25 cellular contexts compared by ENCODE assay signal in the genomic region with DNA sequence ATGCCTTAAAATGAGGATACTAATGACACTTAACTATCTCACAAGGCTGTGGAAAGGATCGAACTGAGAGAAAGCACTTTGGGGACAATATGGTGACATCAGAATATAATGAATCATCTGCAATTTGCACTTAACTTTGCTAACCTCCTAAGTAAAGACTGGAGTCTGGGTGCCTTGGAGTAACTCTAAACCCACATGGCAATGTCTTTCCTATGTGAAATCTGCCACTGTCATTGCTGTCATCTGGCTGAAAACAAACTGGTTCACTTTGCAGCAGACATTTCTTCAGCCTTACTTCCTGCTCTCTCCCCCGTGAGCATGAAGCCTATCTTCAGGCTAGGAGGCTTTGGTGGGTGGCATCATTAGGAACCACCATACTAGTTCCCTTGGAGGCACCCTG.
"Had no signal": no experiment of that assay in that cellular context is flagged by ENCODE, and none has a peak within 500 bp of the region (broad histone marks: within the 10 kb centered on the region; RNA-seq: fewer than 3 reads in every experiment).

No MANE protein-coding gene starts in this region.

- H3K4me3 ChIP-seq: pancreas, prostate gland, right lobe of liver, sigmoid colon, stomach, thoracic aorta, thyroid gland, tibial nerve, upper lobe of left lung, vagina had no signal

- H3K27ac ChIP-seq: neutrophil, pancreas, prostate gland, right lobe of liver, sigmoid colon, stomach, thoracic aorta, thyroid gland, tibial nerve, upper lobe of left lung, vagina had no signal

- ATAC-seq: naive thymus-derived CD8-positive, alpha-beta T cell; natural killer cell treated with Interleukin-12 subunit alpha and Interleukin-12 subunit beta and Interleukin-15 and Interleukin-18, amount 100 ng/mL, for 72 hours; pancreas; right lobe of liver; stimulated activated effector memory CD8-positive, alpha-beta T cell treated with anti-CD3 and anti-CD28 coated beads, Interleukin-12 subunit alpha, Interleukin-12 subunit beta, amount 100 ng/mL, for 72 hours; stimulated activated naive B cell treated with anti-CD40 and anti-IgM and Interleukin-4, amounts not matched to agents 10 μg/mL and 1 μg/mL and 100 μg/mL, for 72 hours had no signal

- H3K36me3 ChIP-seq: pancreas, prostate gland, right lobe of liver, sigmoid colon, stomach, thoracic aorta, thyroid gland, tibial nerve, upper lobe of left lung, vagina had no signal

- FAIRE-seq: pancreas, small intestine, urothelium cell line had no signal

- H3K9me3 ChIP-seq: neutrophil, pancreas, prostate gland, right lobe of liver, sigmoid colon, thoracic aorta, thyroid gland, upper lobe of left lung, vagina had no signal

- H3K4me1 ChIP-seq: pancreas, prostate gland, right lobe of liver, sigmoid colon, stomach, thyroid gland, tibial nerve, upper lobe of left lung, vagina had no signal

- H3K27me3 ChIP-seq: neutrophil, pancreas, right lobe of liver, sigmoid colon, stomach, thyroid gland, tibial nerve, upper lobe of left lung, vagina had no signal

- DNase-seq: naive thymus-derived CD8-positive, alpha-beta T cell; nephron progenitor cell; nucleus accumbens; pancreas; right lobe of liver; sigmoid colon; small intestine; stimulated activated CD4-positive, alpha-beta T cell treated with anti-CD3 and anti-CD28 coated beads, Interleukin-15, amount 100 ng/mL, for 24 hours; stimulated activated CD4-positive, alpha-beta T cell treated with anti-CD3 and anti-CD28 coated beads, Interleukin-2, amount 100 ng/mL, for 24 hours; stimulated activated CD4-positive, alpha-beta T cell treated with anti-CD3 and anti-CD28 coated beads, Interleukin-2, amount 100 ng/mL, for 48 hours; stimulated activated CD4-positive, alpha-beta T cell treated with anti-CD3 and anti-CD28 coated beads, Interleukin-4, amount 100 ng/mL, for 24 hours; stimulated activated naive B cell treated with anti-CD40 and anti-IgM and Interleukin-4, amounts not matched to agents 10 μg/mL and 1 μg/mL and 100 μg/mL, for 72 hours; stimulated activated naive CD4-positive, alpha-beta T cell treated with Interleukin-2 at 50 U/mL for 16 hours; stomach; thyroid gland; trophoblast cell; upper lobe of left lung had no signal
